ENCODE assay signal across 14 cellular contexts in the genomic region with DNA sequence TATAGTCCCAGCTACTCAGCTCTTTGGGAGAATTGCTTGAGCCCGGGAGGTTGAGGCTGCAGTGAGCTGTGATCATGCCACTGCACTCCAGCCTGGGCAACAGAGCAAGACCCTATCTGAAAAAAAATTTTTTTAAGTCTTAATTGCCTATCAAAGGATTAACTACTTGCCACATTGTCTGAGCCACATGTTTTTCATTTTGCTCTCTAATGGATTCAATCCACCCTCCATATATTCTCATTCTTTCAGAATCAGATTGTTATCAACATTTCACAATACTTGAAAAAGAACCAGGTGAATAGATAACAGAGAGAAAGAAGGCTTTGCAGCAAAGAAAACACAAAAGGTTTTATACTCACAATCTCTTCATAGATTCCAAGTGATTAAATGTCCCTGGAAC.
DNase-seq lines count a peak whose midpoint lies in the region; ATAC-seq and TF ChIP-seq lines count a peak whose summit lies in the region.
"Had no signal": no experiment of that assay in that cellular context is flagged by ENCODE, and none has a peak within 500 bp of the region (broad histone marks: within the 10 kb centered on the region; RNA-seq: fewer than 3 reads in every experiment).

No MANE protein-coding gene starts in this region.

- H3K9ac ChIP-seq in adipocyte (ENCODE audit: low read length), result no peak overlapping the region
- H3K9ac ChIP-seq in subcutaneous abdominal adipose tissue (ENCODE audit: low read length in 5 of 5), result no peak overlapping the region

- TF ChIP-seq POLR2A in Peyer's patch (IDR thresholded peaks at IDR 0.05), result no peak

- no peak for ATAC-seq in Panc1
- ATAC-seq: CD8-positive, alpha-beta T cell; K562 had no signal

- H3K27me3 ChIP-seq in Panc1 (ENCODE audit: control insufficient read depth, insufficient read depth, low read length) (no peaks in the 10 kb centered on the region), adipocyte (replicated peaks; ENCODE audit: control insufficient read depth, insufficient read depth, low read length) (no peaks in the 10 kb centered on the region), subcutaneous abdominal adipose tissue (ENCODE audit: control insufficient read depth in 5 of 5, insufficient read depth in 4 of 5, low read length in 5 of 5) (no peaks in the 10 kb centered on the region), Peyer's patch (no peaks in the 10 kb centered on the region)

- in situ Hi-C loops in Panc1 (cut with HindIII; ENCODE audit: low pct_unique_long_range_greater_than_20kb, low sequenced_read_pairs), result no loop called here
- in situ Hi-C loops in GM13976 (cut with MboI; ENCODE audit: low sequenced_read_pairs, unreplicated experiment), result no loop called here

- H3K27ac ChIP-seq in Panc1 (ENCODE audit: low read length) (peak overlapping the region; percentile 45; the same call in 1 of the 2 replicates), subcutaneous abdominal adipose tissue (ENCODE audit: low read depth, low read length) (peak overlapping the region; percentile 50), Peyer's patch (no peak overlapping the region)

- H3K36me3 ChIP-seq in Panc1 (ENCODE audit: control insufficient read depth, insufficient read depth, low read length) (no peaks in the 10 kb centered on the region), adipocyte (ENCODE audit: control insufficient read depth, insufficient read depth, low read length, severe bottlenecking) (peaks cover 90% of the 10 kb centered on the region), subcutaneous abdominal adipose tissue (ENCODE audit: control insufficient read depth in 5 of 5, insufficient read depth in 5 of 5, low read length in 5 of 5) (peaks cover 6 to 83% (median 77%) of the 10 kb centered on the region in 5 donors), Peyer's patch (no peaks in the 10 kb centered on the region)

- H3K9me3 ChIP-seq in Panc1 (ENCODE audit: control insufficient read depth, insufficient read depth, low read depth, low read length), result no peaks in the 10 kb centered on the region
- no peaks in the 10 kb centered on the region for H3K9me3 ChIP-seq in adipocyte (ENCODE audit: control insufficient read depth, low read length)
- H3K9me3 ChIP-seq in subcutaneous abdominal adipose tissue (ENCODE audit: control insufficient read depth in 5 of 5, low read length in 5 of 5), result no peaks in the 10 kb centered on the region
- no peaks in the 10 kb centered on the region for H3K9me3 ChIP-seq in Peyer's patch

- H3K4me1 ChIP-seq in Panc1 (ENCODE audit: control insufficient read depth, insufficient read depth, low read length) (peaks cover 28% of the 10 kb centered on the region), adipocyte (ENCODE audit: control insufficient read depth, insufficient read depth, low read length) (peaks cover 22% of the 10 kb centered on the region), subcutaneous abdominal adipose tissue (ENCODE audit: control insufficient read depth in 5 of 5, insufficient read depth in 5 of 5, low read length in 5 of 5) (peaks cover 0 to 32% (median 25%) of the 10 kb centered on the region in 5 donors), Peyer's patch (no peaks in the 10 kb centered on the region)

- intact Hi-C loops in Panc1 (cut with micrococcal nuclease; ENCODE audit: unreplicated experiment), result no loop called here

- POLR2A ChIA-PET in Panc1 (lab: Charles Lee), result no interaction called here

- H3K4me3 ChIP-seq in Panc1 (ENCODE audit: low read depth in 2 of 2, low read length in 2 of 2), result no peak overlapping the region
- H3K4me3 ChIP-seq in adipocyte (ENCODE audit: low read length), result no peak overlapping the region
- no peak overlapping the region for H3K4me3 ChIP-seq in subcutaneous abdominal adipose tissue (ENCODE audit: low read depth in 1 of 5, low read length in 5 of 5)
- no peak overlapping the region for H3K4me3 ChIP-seq in Peyer's patch
- H3K4me3 ChIP-seq: K562 had no signal

- CTCF ChIA-PET in Panc1 (lab: Charles Lee), result no interaction called here

- no TSS peak for BruUV-seq in Panc1 (replicated peaks; lab: Mats Ljungman, UMichigan)

- DNase-seq in GM03348 (ENCODE audit: low spot score), result peak; percentile 47
- no peak for DNase-seq in Panc1 (ENCODE audit: low read depth, low spot score)
- DNase-seq in adipocyte (ENCODE audit: low read depth), result peak; percentile 32
- DNase-seq in GM13976 (ENCODE audit: low spot score), result no peak
- DNase-seq in SW480 (ENCODE audit: low spot score), result no peak
- DNase-seq in Peyer's patch, result no peak
- DNase-seq: CD8-positive, alpha-beta T cell; COR-L47; DMS153; DMS79 treated with DMSO at 0.1 percent for 48 hours; EL; HCEC 1CT had no signal

- TF ChIP-seq CTCF in Panc1 (IDR thresholded peaks at IDR 0.05) (no peak), GM13976 (IDR thresholded peaks at IDR 0.05; ENCODE audit: borderline replicate concordance, control extremely low read depth, extremely low read depth, insufficient read depth, missing control alignments) (no peak), Peyer's patch (IDR thresholded peaks at IDR 0.05) (no peak)

Comparison
In these comparisons a context has a peak if more than half of its experiments do, and no peak if none do; other contexts are left out.
1. DNase-seq: peak in GM03348 (single experiment) and adipocyte (single experiment); none in Panc1 (single experiment), GM13976 (single experiment), SW480 (single experiment) and Peyer's patch (0 of 3).
2. H3K27ac ChIP-seq: peak in Panc1 (single experiment) and subcutaneous abdominal adipose tissue (single experiment); none in Peyer's patch (0 of 4).